1 cellular context compared by ENCODE assay signal in the genomic region with DNA sequence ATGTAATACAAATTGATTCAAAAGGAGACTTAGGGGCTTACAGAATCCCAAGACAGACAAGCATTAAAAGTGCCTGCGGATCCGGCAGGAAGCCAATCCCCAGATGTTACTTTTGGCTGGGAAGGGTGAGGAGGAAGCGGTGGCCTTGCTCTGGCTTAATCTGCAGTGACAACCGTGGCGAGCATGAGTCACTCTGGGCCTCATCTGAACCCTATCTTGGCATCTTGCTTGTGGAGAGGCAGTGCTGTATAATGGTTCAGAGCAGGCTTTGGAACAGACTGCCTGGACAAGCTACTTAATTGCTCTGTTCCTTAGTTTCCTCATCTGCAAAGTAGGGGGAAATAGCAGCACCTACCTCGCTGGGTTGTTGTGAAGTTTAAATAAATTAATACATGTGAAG.
TF ChIP-seq lines count a peak whose summit lies in the region.

No MANE protein-coding gene starts in this region.

TF ChIP-seq in GM23338, 12 proteins besides CTCF, POLR2A, EP300 and RAD21:
- TF ChIP-seq, protein P1, sequence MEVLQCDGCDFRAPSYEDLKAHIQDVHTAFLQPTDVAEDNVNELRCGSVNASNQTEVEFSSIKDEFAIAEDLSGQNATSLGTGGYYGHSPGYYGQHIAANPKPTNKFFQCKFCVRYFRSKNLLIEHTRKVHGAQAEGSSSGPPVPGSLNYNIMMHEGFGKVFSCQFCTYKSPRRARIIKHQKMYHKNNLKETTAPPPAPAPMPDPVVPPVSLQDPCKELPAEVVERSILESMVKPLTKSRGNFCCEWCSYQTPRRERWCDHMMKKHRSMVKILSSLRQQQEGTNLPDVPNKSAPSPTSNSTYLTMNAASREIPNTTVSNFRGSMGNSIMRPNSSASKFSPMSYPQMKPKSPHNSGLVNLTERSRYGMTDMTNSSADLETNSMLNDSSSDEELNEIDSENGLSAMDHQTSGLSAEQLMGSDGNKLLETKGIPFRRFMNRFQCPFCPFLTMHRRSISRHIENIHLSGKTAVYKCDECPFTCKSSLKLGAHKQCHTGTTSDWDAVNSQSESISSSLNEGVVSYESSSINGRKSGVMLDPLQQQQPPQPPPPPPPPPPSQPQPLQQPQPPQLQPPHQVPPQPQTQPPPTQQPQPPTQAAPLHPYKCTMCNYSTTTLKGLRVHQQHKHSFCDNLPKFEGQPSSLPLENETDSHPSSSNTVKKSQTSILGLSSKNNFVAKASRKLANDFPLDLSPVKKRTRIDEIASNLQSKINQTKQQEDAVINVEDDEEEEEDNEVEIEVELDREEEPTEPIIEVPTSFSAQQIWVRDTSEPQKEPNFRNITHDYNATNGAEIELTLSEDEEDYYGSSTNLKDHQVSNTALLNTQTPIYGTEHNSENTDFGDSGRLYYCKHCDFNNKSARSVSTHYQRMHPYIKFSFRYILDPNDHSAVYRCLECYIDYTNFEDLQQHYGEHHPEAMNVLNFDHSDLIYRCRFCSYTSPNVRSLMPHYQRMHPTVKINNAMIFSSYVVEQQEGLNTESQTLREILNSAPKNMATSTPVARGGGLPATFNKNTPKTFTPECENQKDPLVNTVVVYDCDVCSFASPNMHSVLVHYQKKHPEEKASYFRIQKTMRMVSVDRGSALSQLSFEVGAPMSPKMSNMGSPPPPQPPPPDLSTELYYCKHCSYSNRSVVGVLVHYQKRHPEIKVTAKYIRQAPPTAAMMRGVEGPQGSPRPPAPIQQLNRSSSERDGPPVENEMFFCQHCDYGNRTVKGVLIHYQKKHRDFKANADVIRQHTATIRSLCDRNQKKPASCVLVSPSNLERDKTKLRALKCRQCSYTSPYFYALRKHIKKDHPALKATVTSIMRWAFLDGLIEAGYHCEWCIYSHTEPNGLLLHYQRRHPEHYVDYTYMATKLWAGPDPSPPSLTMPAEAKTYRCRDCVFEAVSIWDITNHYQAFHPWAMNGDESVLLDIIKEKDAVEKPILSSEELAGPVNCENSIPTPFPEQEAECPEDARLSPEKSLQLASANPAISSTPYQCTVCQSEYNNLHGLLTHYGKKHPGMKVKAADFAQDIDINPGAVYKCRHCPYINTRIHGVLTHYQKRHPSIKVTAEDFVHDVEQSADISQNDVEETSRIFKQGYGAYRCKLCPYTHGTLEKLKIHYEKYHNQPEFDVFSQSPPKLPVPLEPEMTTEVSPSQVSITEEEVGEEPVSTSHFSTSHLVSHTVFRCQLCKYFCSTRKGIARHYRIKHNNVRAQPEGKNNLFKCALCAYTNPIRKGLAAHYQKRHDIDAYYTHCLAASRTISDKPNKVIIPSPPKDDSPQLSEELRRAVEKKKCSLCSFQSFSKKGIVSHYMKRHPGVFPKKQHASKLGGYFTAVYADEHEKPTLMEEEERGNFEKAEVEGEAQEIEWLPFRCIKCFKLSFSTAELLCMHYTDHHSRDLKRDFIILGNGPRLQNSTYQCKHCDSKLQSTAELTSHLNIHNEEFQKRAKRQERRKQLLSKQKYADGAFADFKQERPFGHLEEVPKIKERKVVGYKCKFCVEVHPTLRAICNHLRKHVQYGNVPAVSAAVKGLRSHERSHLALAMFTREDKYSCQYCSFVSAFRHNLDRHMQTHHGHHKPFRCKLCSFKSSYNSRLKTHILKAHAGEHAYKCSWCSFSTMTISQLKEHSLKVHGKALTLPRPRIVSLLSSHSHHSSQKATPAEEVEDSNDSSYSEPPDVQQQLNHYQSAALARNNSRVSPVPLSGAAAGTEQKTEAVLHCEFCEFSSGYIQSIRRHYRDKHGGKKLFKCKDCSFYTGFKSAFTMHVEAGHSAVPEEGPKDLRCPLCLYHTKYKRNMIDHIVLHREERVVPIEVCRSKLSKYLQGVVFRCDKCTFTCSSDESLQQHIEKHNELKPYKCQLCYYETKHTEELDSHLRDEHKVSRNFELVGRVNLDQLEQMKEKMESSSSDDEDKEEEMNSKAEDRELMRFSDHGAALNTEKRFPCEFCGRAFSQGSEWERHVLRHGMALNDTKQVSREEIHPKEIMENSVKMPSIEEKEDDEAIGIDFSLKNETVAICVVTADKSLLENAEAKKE (CRISPR knock-in tag; IDR thresholded peaks at IDR 0.05) = no peak
- TF ChIP-seq STAT1 (IDR thresholded peaks at IDR 0.05; ENCODE audit: unreplicated experiment) (no peak), REST (IDR thresholded peaks at IDR 0.05; ENCODE audit: unreplicated experiment) (no peak)
